In the genomic region with DNA sequence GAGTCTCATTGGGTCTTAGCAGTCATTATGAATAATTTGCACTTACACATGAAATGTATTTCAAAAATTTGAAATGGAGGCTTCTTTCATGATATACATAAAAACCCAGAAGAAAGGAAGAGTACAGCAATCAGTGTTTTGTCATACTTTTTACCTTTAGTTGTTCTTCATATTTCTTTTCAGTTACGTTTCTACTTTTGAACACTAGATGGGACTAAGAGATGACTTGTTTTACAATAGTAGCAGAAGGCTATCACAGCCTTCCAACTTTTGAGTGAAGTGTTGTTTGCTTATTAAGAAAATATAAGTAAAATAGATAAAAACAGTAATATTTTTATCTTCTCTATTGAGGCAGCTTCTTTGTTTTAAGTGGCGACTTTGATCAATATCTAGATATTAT, we compare ENCODE assay signal across 17 cellular contexts. TPM values are rescaled to one million over a fixed set of nuclear protein-coding genes. Genes with fewer than 3 reads are reported as not detected.
DNase-seq lines count a peak whose midpoint lies in the region; ATAC-seq and TF ChIP-seq lines count a peak whose summit lies in the region.
"Had no signal": no experiment of that assay in that cellular context is flagged by ENCODE, and none has a peak within 500 bp of the region (broad histone marks: within the 10 kb centered on the region; RNA-seq: fewer than 3 reads in every experiment).

No MANE protein-coding gene starts in this region.

- H3K4me1 Mint-ChIP-seq in nephron: no peaks in the 10 kb centered on the region

- in situ Hi-C loops in astrocyte of the cerebellum (cut with HindIII; ENCODE audit: low sequenced_read_pairs): no loop called here

- intact Hi-C loops in esophagus muscularis mucosa (cut with DNase I): no loop called here

- no peaks in the 10 kb centered on the region for H3K4me1 ChIP-seq in DND-41 (ENCODE audit: insufficient read depth, low read length)
- no peaks in the 10 kb centered on the region for H3K4me1 ChIP-seq in esophagus muscularis mucosa
- peaks cover 0 to 4% (median 2%) of the 10 kb centered on the region in 4 donors for H3K4me1 ChIP-seq in tibial nerve
- H3K4me1 ChIP-seq: parathyroid adenoma had no signal

- H3K4me2 ChIP-seq in DND-41 (ENCODE audit: insufficient read depth, low read length): no peak overlapping the region

- H3K27ac Mint-ChIP-seq in nephron: no peak overlapping the region
- H3K27ac Mint-ChIP-seq: activated naive CD4-positive, alpha-beta T cell treated with anti-CD3 and anti-CD28 coated beads, Interleukin-2, amount 50 U/mL, for 24 hours; stimulated activated naive CD8-positive, alpha-beta T cell treated with anti-CD3 and anti-CD28 coated beads, Interleukin-15, Interleukin-2, amounts not matched to agents 100 ng/mL and 50 ng/mL, for 24 hours had no signal

- TF ChIP-seq POLR2A in esophagus muscularis mucosa (IDR thresholded peaks at IDR 0.05; ENCODE audit: low read depth) (no peak), tibial nerve (IDR thresholded peaks at IDR 0.05) (no peak)

- H4K20me1 ChIP-seq in DND-41 (ENCODE audit: insufficient read depth, low read length): no peaks in the 10 kb centered on the region

- DNase-seq in DND-41 (no peak), Kasumi-1 (lab: John Stamatoyannopoulos, UW) (peak; percentile 16 to 34), astrocyte of the cerebellum (ENCODE audit: low read depth) (peak; percentile 3), esophagus muscularis mucosa (ENCODE audit: extremely low spot score) (no peak), tibial nerve (ENCODE audit: low spot score in 2 of 2) (no peak)
- DNase-seq in stimulated activated CD4-positive, alpha-beta T cell treated with anti-CD3 and anti-CD28 coated beads, Interleukin-4, amount 100 ng/mL, for 1 hour: no peak
- DNase-seq: activated CD8-positive, alpha-beta memory T cell treated with anti-CD3 and anti-CD28 coated beads for 24 hours; DMS153; head of caudate nucleus; MG63; NCI-H526 treated with DMSO at 0.1 percent for 48 hours; stimulated activated CD4-positive, alpha-beta T cell treated with anti-CD3 and anti-CD28 coated beads, Interleukin-2, amount 100 ng/mL, for 48 hours had no signal

- H3K4me3 ChIP-seq in DND-41 (ENCODE audit: low read depth in 1 of 2, low read length in 2 of 2): no peak overlapping the region
- H3K4me3 ChIP-seq in astrocyte of the cerebellum (ENCODE audit: low read depth, low read length): no peak overlapping the region
- no peak overlapping the region for H3K4me3 ChIP-seq in esophagus muscularis mucosa
- H3K4me3 ChIP-seq in tibial nerve: no peak overlapping the region
- H3K4me3 ChIP-seq: MG63 had no signal

- no peaks in the 10 kb centered on the region for H3K9me3 Mint-ChIP-seq in nephron
- H3K9me3 Mint-ChIP-seq: activated naive CD4-positive, alpha-beta T cell treated with anti-CD3 and anti-CD28 coated beads, Interleukin-2, amount 50 U/mL, for 24 hours; stimulated activated naive CD8-positive, alpha-beta T cell treated with anti-CD3 and anti-CD28 coated beads, Interleukin-15, Interleukin-2, amounts not matched to agents 100 ng/mL and 50 ng/mL, for 24 hours had no signal

- no peaks in the 10 kb centered on the region for H3K36me3 ChIP-seq in DND-41 (ENCODE audit: insufficient read depth, low read length)
- H3K36me3 ChIP-seq in esophagus muscularis mucosa: peaks cover 0 to 16% (median 6%) of the 10 kb centered on the region in 4 donors
- H3K36me3 ChIP-seq in tibial nerve: peaks cover 0 to 21% (median 0%) of the 10 kb centered on the region in 3 donors
- H3K36me3 ChIP-seq: MG63 had no signal

- no peaks in the 10 kb centered on the region for H3K27me3 Mint-ChIP-seq in nephron (ENCODE audit: low read depth)
- H3K27me3 Mint-ChIP-seq: activated naive CD4-positive, alpha-beta T cell treated with anti-CD3 and anti-CD28 coated beads, Interleukin-2, amount 50 U/mL, for 24 hours; stimulated activated naive CD8-positive, alpha-beta T cell treated with anti-CD3 and anti-CD28 coated beads, Interleukin-15, Interleukin-2, amounts not matched to agents 100 ng/mL and 50 ng/mL, for 24 hours had no signal

- no peak overlapping the region for H3K27ac ChIP-seq in DND-41 (ENCODE audit: low read length)
- no peak overlapping the region for H3K27ac ChIP-seq in esophagus muscularis mucosa (replicated peaks in 1 of 4)
- no peak overlapping the region for H3K27ac ChIP-seq in tibial nerve
- H3K27ac ChIP-seq: parathyroid adenoma had no signal

- H3K27me3 ChIP-seq in DND-41 (ENCODE audit: insufficient read depth, low read length, poor library complexity) (peaks cover 25% of the 10 kb centered on the region), esophagus muscularis mucosa (no peaks in the 10 kb centered on the region), tibial nerve (no peaks in the 10 kb centered on the region)
- H3K27me3 ChIP-seq: MG63 had no signal

- peaks cover 21% of the 10 kb centered on the region for H3K36me3 Mint-ChIP-seq in nephron (ENCODE audit: low read depth)

- peak; percentile 23 for TF ChIP-seq CTCF in DND-41 (IDR thresholded peaks at IDR 0.05; ENCODE audit: borderline replicate concordance, extremely low read depth, low read length, poor library complexity, severe bottlenecking)
- TF ChIP-seq CTCF in astrocyte of the cerebellum (IDR thresholded peaks at IDR 0.05; ENCODE audit: low read depth, low read length, missing control alignments): peak; percentile 2
- TF ChIP-seq CTCF in nephron (IDR thresholded peaks at IDR 0.05; ENCODE audit: unreplicated experiment in 3 of 3): peak in 2 of 3 experiments; percentile 9 to 38
- no peak for TF ChIP-seq CTCF in esophagus muscularis mucosa (IDR thresholded peaks at IDR 0.05)
- TF ChIP-seq CTCF in tibial nerve (IDR thresholded peaks at IDR 0.05): no peak

- no peak overlapping the region for H3K4me3 Mint-ChIP-seq in nephron
- H3K4me3 Mint-ChIP-seq: activated naive CD4-positive, alpha-beta T cell treated with anti-CD3 and anti-CD28 coated beads, Interleukin-2, amount 50 U/mL, for 24 hours; stimulated activated naive CD8-positive, alpha-beta T cell treated with anti-CD3 and anti-CD28 coated beads, Interleukin-15, Interleukin-2, amounts not matched to agents 100 ng/mL and 50 ng/mL, for 24 hours had no signal

- H3K79me2 ChIP-seq in DND-41 (ENCODE audit: insufficient read depth, low read length): no peaks in the 10 kb centered on the region
- H3K79me2 ChIP-seq: parathyroid adenoma had no signal

- 65% methylated on average over 2 of the region's 2 CpGs for WGBS in esophagus muscularis mucosa
- 62 to 87% methylated on average over 2 of the region's 2 CpGs for WGBS in tibial nerve, 2 donors

- H3K9ac ChIP-seq in DND-41 (ENCODE audit: low read depth, low read length): no peak overlapping the region
- H3K9ac ChIP-seq: parathyroid adenoma had no signal

- H2AFZ ChIP-seq in DND-41 (ENCODE audit: low read depth, low read length): no peak overlapping the region
- H2AFZ ChIP-seq: parathyroid adenoma had no signal

- H3K9me3 ChIP-seq in DND-41 (ENCODE audit: insufficient read depth, low read length, severe bottlenecking) (no peaks in the 10 kb centered on the region), esophagus muscularis mucosa (no peaks in the 10 kb centered on the region), tibial nerve (no peaks in the 10 kb centered on the region)
- H3K9me3 ChIP-seq: MG63 had no signal

- no peak for ATAC-seq in DND-41 (ENCODE audit: insufficient read depth, low read depth)
- ATAC-seq in HG02840 (IDR thresholded peaks at IDR 0.05; ENCODE audit: low FRiP score, unreplicated experiment): no peak

- TF ChIP-seq EP300 in esophagus muscularis mucosa (IDR thresholded peaks at IDR 0.05) (no peak), tibial nerve (IDR thresholded peaks at IDR 0.05) (no peak)

RNA-seq across cellular contexts. Expression of gene L3MBTL3, which starts 58.1 kb away (rescaled TPM):
- total RNA-seq in esophagus muscularis mucosa (1 to 10 TPM; 3.1 to 6.7 (median 3.6) TPM), tibial nerve (10 to 100 TPM; 12.3 to 17.3 (median 14.4) TPM)

Comparison
In these comparisons a context has a peak if more than half of its experiments do, and no peak if none do; other contexts are left out.
1. DNase-seq: peak in Kasumi-1 (2 of 2) and astrocyte of the cerebellum (single experiment); none in DND-41 (single experiment), stimulated activated CD4-positive, alpha-beta T cell treated with anti-CD3 and anti-CD28 coated beads, Interleukin-4, amount 100 ng/mL, for 1 hour (single experiment), esophagus muscularis mucosa (single experiment) and tibial nerve (0 of 2).
2. CTCF ChIP-seq: peak in DND-41 (single experiment), astrocyte of the cerebellum (single experiment) and nephron (2 of 3); none in esophagus muscularis mucosa (0 of 3) and tibial nerve (0 of 5).